ENCODE assay signal across 22 cellular contexts in the genomic region with DNA sequence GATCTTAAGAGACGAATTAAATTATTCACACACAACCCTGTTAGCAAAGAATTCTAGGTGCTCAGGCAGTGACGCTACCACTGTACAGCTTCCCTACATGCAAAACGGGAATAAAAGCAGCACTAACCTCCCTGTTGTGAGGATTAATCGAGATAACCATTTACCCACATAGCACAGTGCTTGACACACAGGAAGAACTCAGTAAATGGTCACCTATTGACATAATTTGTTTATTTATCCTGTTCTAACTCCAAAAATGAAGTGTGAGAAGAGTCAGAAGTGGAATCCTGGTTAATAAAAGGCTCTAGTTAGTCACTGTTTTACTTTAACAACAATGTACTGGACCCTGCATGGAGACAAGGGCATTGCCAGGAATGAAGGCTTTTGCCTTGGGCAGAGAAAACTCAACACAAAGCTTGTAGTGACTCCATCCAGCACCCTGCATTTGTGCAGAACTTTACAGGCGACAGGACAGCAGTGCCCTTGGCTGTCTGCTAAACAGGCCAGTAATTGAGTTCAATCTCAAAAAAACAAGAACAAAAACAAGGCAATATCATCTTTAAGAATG.
DNase-seq lines count a peak whose midpoint lies in the region; ATAC-seq and TF ChIP-seq lines count a peak whose summit lies in the region.
"Had no signal": no experiment of that assay in that cellular context is flagged by ENCODE, and none has a peak within 500 bp of the region (broad histone marks: within the 10 kb centered on the region; RNA-seq: fewer than 3 reads in every experiment).

No MANE protein-coding gene starts in this region.

- H3K9ac ChIP-seq in muscle layer of colon (ENCODE audit: low read length), result peak overlapping the region; percentile 1
- H3K9ac ChIP-seq: BLaER1 had no signal

- TF ChIP-seq CTCF in cardiac muscle cell (IDR thresholded peaks at IDR 0.05; ENCODE audit: low read depth, low read length) (no peak), right atrium auricular region (IDR thresholded peaks at IDR 0.05) (no peak), vagina (IDR thresholded peaks at IDR 0.05) (no peak)
- no peak for TF ChIP-seq CTCF in CD4-positive, alpha-beta T cell (IDR thresholded peaks at IDR 0.05)

- POLR2A ChIA-PET in CD4-positive, alpha-beta T cell (lab: Charles Lee), result no interaction called here

- intact Hi-C loops in Right ventricle myocardium superior (cut with DNase I) (no loop called here), vagina (cut with DNase I) (no loop called here)
- intact Hi-C loops in CD4-positive, alpha-beta T cell (cut with DNase I, micrococcal nuclease), result no loop called here

- H3K36me3 ChIP-seq in cardiac muscle cell, result no peaks in the 10 kb centered on the region
- peaks cover 6% of the 10 kb centered on the region for H3K36me3 ChIP-seq in right atrium auricular region
- peaks cover 13% of the 10 kb centered on the region for H3K36me3 ChIP-seq in muscle layer of colon (ENCODE audit: insufficient read depth, low read length)
- H3K36me3 ChIP-seq in vagina, result no peaks in the 10 kb centered on the region
- H3K36me3 ChIP-seq: BLaER1, Peyer's patch had no signal

- DNase-seq in cardiac muscle cell (ENCODE audit: low read depth in 1 of 2, low spot score in 1 of 2) (no peak), Right ventricle myocardium superior (no peak), right atrium auricular region (ENCODE audit: low spot score) (no peak), vagina (ENCODE audit: extremely low spot score in 2 of 2) (no peak), NOMO-1 treated with dmso at 0.1 percent for 144 hours (lab: John Stamatoyannopoulos, UW; ENCODE audit: unreplicated experiment) (no peak), Kasumi-1 (lab: John Stamatoyannopoulos, UW) (no peak)
- no peak for DNase-seq in CD4-positive, alpha-beta T cell
- DNase-seq: 8988T; activated CD4-positive, CD25-positive, alpha-beta regulatory T cell treated with anti-CD3 and anti-CD28 coated beads, Interleukin-2, amount 50 U/mL, for 72 hours; DMS 273 treated with DMSO at 0.1 percent for 48 hours; KBM-7; NCI-H1105; NCI-H2107; NCI-H82; Peyer's patch; stimulated activated CD4-positive, alpha-beta T cell treated with anti-CD3 and anti-CD28 coated beads, Interleukin-4, amount 100 ng/mL, for 4 hours; stimulated activated CD8-positive, alpha-beta memory T cell treated with anti-CD3 and anti-CD28 coated beads, Interleukin-4, amount 100 ng/mL, for 48 hours; T1000 had no signal

- no peak overlapping the region for H3K4me3 Mint-ChIP-seq in CD4-positive, alpha-beta T cell

- ATAC-seq in Right ventricle myocardium superior (ENCODE audit: poor library complexity), result no peak
- ATAC-seq in CD4-positive, alpha-beta T cell (ENCODE audit: poor library complexity), result no peak
- ATAC-seq: SK-N-SH treated with all-trans-retinoic acid at 6 μM for 48 hours had no signal

- no peaks in the 10 kb centered on the region for H3K36me3 Mint-ChIP-seq in CD4-positive, alpha-beta T cell (ENCODE audit: low read depth)

- H3K27ac ChIP-seq in cardiac muscle cell (peak overlapping the region; percentile 9), right atrium auricular region (peak overlapping the region; percentile 46 to 68), muscle layer of colon (ENCODE audit: low read depth, low read length) (peak overlapping the region; percentile 29), vagina (peak overlapping the region; percentile 9)
- no peak overlapping the region for H3K27ac ChIP-seq in CD4-positive, alpha-beta T cell (ENCODE audit: low read depth, low read length)
- H3K27ac ChIP-seq: BLaER1 had no signal

- H3K4me1 ChIP-seq in cardiac muscle cell (ENCODE audit: low read depth) (peaks cover 23% of the 10 kb centered on the region), right atrium auricular region (peaks cover 0 to 60% of the 10 kb centered on the region in 2 donors), muscle layer of colon (ENCODE audit: insufficient read depth, low read length) (peaks cover 83% of the 10 kb centered on the region), vagina (peaks cover 25% of the 10 kb centered on the region)
- H3K4me1 ChIP-seq: BLaER1 had no signal

- CTCF ChIA-PET in CD4-positive, alpha-beta T cell (lab: Charles Lee), result no interaction called here

- H3K9me3 Mint-ChIP-seq in CD4-positive, alpha-beta T cell, result no peaks in the 10 kb centered on the region

- no peak overlapping the region for H3K27ac Mint-ChIP-seq in CD4-positive, alpha-beta T cell

- H3K4me1 Mint-ChIP-seq in CD4-positive, alpha-beta T cell (ENCODE audit: low read depth), result no peaks in the 10 kb centered on the region

- TF ChIP-seq POLR2A in vagina (IDR thresholded peaks at IDR 0.05), result no peak

- no peak overlapping the region for H3K4me3 ChIP-seq in cardiac muscle cell
- H3K4me3 ChIP-seq in right atrium auricular region, result no peak overlapping the region
- no peak overlapping the region for H3K4me3 ChIP-seq in muscle layer of colon (ENCODE audit: low read depth in 1 of 2, low read length in 2 of 2)
- no peak overlapping the region for H3K4me3 ChIP-seq in vagina
- H3K4me3 ChIP-seq: BLaER1, Peyer's patch, skin epidermis had no signal

- no peaks in the 10 kb centered on the region for H3K27me3 ChIP-seq in cardiac muscle cell
- H3K27me3 ChIP-seq in right atrium auricular region, result no peaks in the 10 kb centered on the region
- no peaks in the 10 kb centered on the region for H3K27me3 ChIP-seq in muscle layer of colon (ENCODE audit: control insufficient read depth in 1 of 2, insufficient read depth in 2 of 2, low read length in 2 of 2)
- H3K27me3 ChIP-seq in vagina, result no peaks in the 10 kb centered on the region
- H3K27me3 ChIP-seq in CD4-positive, alpha-beta T cell (ENCODE audit: control insufficient read depth, insufficient read depth, low read length), result peaks cover 6% of the 10 kb centered on the region
- H3K27me3 ChIP-seq: BLaER1, Peyer's patch had no signal

- peaks cover 21% of the 10 kb centered on the region for H3K27me3 Mint-ChIP-seq in CD4-positive, alpha-beta T cell

- H3K9me3 ChIP-seq in cardiac muscle cell (ENCODE audit: low read depth) (no peaks in the 10 kb centered on the region), right atrium auricular region (no peaks in the 10 kb centered on the region), muscle layer of colon (ENCODE audit: low read length) (no peaks in the 10 kb centered on the region), vagina (no peaks in the 10 kb centered on the region)
- H3K9me3 ChIP-seq in CD4-positive, alpha-beta T cell (ENCODE audit: control insufficient read depth, low read length), result no peaks in the 10 kb centered on the region
- H3K9me3 ChIP-seq: BLaER1, Peyer's patch had no signal
